ENCODE assay signal across 8 cellular contexts in genomic region chr9:4740623-4741364, GRCh38. TPM values are rescaled to one million over a fixed set of nuclear protein-coding genes. Genes with fewer than 3 reads are reported as not detected.
A peak's percentile ranks its signal among the peaks of the same experiment; 100 is the strongest.
DNase-seq lines count a peak whose midpoint lies in the region; TF ChIP-seq lines count a peak whose summit lies in the region.

Gene AK3, minus strand, starts transcription at chr9:4741202. Its CDS starts 115 bp downstream, at chr9:4741087.

- peak within 1 kb of the TSS; percentile 74 for H3K27ac ChIP-seq in SK-N-MC
- peak within 1 kb of the TSS; percentile 93 for H3K27ac ChIP-seq in suprapubic skin

- DNase-seq in GM04503 (ENCODE audit: low read depth) (peak; percentile 20), H4 (ENCODE audit: low spot score) (peak; percentile 49), LNCaP clone FGC (ENCODE audit: low read depth) (no peak), SK-N-MC (ENCODE audit: low read depth, low spot score) (no peak), germinal center (ENCODE audit: low spot score) (peak; percentile 95), occipital lobe (lab: John Stamatoyannopoulos, UW) (peak; percentile 78), suprapubic skin (ENCODE audit: low spot score in 2 of 2) (peak; percentile 90 to 93)
- DNase-seq in activated naive CD4-positive, alpha-beta T cell treated with anti-CD3 and anti-CD28 coated beads, Interleukin-2, amount 10 ng/mL, durations not matched to agents 7 days and 5 days, result peak; percentile 92

- H3K27me3 Mint-ChIP-seq in activated naive CD4-positive, alpha-beta T cell treated with anti-CD3 and anti-CD28 coated beads, Interleukin-2, amount 10 ng/mL, durations not matched to agents 7 days and 5 days, result no peaks in the 10 kb centered on the region

- peak within 1 kb of the TSS; percentile 78 for H3K4me3 ChIP-seq in LNCaP clone FGC (ENCODE audit: low read depth, low read length)
- H3K4me3 ChIP-seq in SK-N-MC, result peak within 1 kb of the TSS; percentile 81
- peak within 1 kb of the TSS; percentile 83 for H3K4me3 ChIP-seq in suprapubic skin

- peak within 1 kb of the TSS; percentile 76 for H3K9ac ChIP-seq in SK-N-MC (ENCODE audit: insufficient read length)

- no peak for TF ChIP-seq EP300 in suprapubic skin (IDR thresholded peaks at IDR 0.05)

- H3K4me1 ChIP-seq in suprapubic skin, result peaks cover 37% of the 10 kb centered on the region

- H3K9me3 Mint-ChIP-seq in activated naive CD4-positive, alpha-beta T cell treated with anti-CD3 and anti-CD28 coated beads, Interleukin-2, amount 10 ng/mL, durations not matched to agents 7 days and 5 days, result no peaks in the 10 kb centered on the region

- TF ChIP-seq CTCF in LNCaP clone FGC (IDR thresholded peaks at IDR 0.05; ENCODE audit: control insufficient read depth, extremely low read depth, insufficient read depth) (peak; percentile 57), suprapubic skin (IDR thresholded peaks at IDR 0.05) (peak in 1 of 2 donors; percentile 26)

- H3K36me3 ChIP-seq in SK-N-MC (ENCODE audit: insufficient read depth, low read length), result peaks cover 17% of the 10 kb centered on the region
- H3K36me3 ChIP-seq in suprapubic skin, result no peaks in the 10 kb centered on the region

- WGBS in suprapubic skin, result 2% methylated on average over 7 of the region's 84 CpGs

- H3K36me3 Mint-ChIP-seq in activated naive CD4-positive, alpha-beta T cell treated with anti-CD3 and anti-CD28 coated beads, Interleukin-2, amount 10 ng/mL, durations not matched to agents 7 days and 5 days, result peaks cover 15% of the 10 kb centered on the region

- peak within 1 kb of the TSS; percentile 89 for H3K4me3 Mint-ChIP-seq in activated naive CD4-positive, alpha-beta T cell treated with anti-CD3 and anti-CD28 coated beads, Interleukin-2, amount 10 ng/mL, durations not matched to agents 7 days and 5 days

- peak; percentile 18 to 71 for TF ChIP-seq POLR2A in suprapubic skin (IDR thresholded peaks at IDR 0.05)

- CTCF ChIA-PET in activated naive CD4-positive, alpha-beta T cell treated with anti-CD3 and anti-CD28 coated beads, Interleukin-2, amount 10 ng/mL, durations not matched to agents 7 days and 5 days (lab: Charles Lee), result interaction anchor here (0.5 to 1.5 kb wide), 6 partner anchors 34 to 136 kb away, joined by 3 to 8 read pairs (median 3); partner anchors contain the start of gene PLPP6

- peak within 1 kb of the TSS; percentile 90 for H3K27ac Mint-ChIP-seq in activated naive CD4-positive, alpha-beta T cell treated with anti-CD3 and anti-CD28 coated beads, Interleukin-2, amount 10 ng/mL, durations not matched to agents 7 days and 5 days

- no peaks in the 10 kb centered on the region for H3K27me3 ChIP-seq in suprapubic skin

- H3K4me1 Mint-ChIP-seq in activated naive CD4-positive, alpha-beta T cell treated with anti-CD3 and anti-CD28 coated beads, Interleukin-2, amount 10 ng/mL, durations not matched to agents 7 days and 5 days, result peaks cover 40% of the 10 kb centered on the region

- no peaks in the 10 kb centered on the region for H3K9me3 ChIP-seq in SK-N-MC (ENCODE audit: low read depth, low read length)
- H3K9me3 ChIP-seq in suprapubic skin, result no peaks in the 10 kb centered on the region

RNA-seq across cellular contexts. Expression of gene AK3, which starts in this region (rescaled TPM):
- total RNA-seq in H4 (2014; rRNA removed; shearing (Covaris generic)), result 20.7 and 27.7 TPM in 2 replicates
- total RNA-seq in occipital lobe, result 33.1 TPM
- 10 to 100 TPM; 69.7 to 96.4 (median 78.6) TPM for total RNA-seq in suprapubic skin

Comparison
In these comparisons a context has a peak if more than half of its experiments do, and no peak if none do; other contexts are left out.
1. DNase-seq: peak in GM04503 (single experiment), H4 (single experiment), activated naive CD4-positive, alpha-beta T cell treated with anti-CD3 and anti-CD28 coated beads, Interleukin-2, amount 10 ng/mL, durations not matched to agents 7 days and 5 days (single experiment), germinal center (single experiment), occipital lobe (single experiment) and suprapubic skin (2 of 2); none in LNCaP clone FGC (single experiment) and SK-N-MC (single experiment).
2. Peak in every context shown above with its lines, with median percentiles within 50 percentile points of each other: H3K4me3 ChIP-seq.